ENCODE assay signal across 9 cellular contexts in genomic region chr1:77031101-77031662, GRCh38.
A peak's percentile ranks its signal among the peaks of the same experiment; 100 is the strongest.
DNase-seq lines count a peak whose midpoint lies in the region; ATAC-seq and TF ChIP-seq lines count a peak whose summit lies in the region.
"Had no signal": no experiment of that assay in that cellular context is flagged by ENCODE, and none has a peak within 500 bp of the region (broad histone marks: within the 10 kb centered on the region; RNA-seq: fewer than 3 reads in every experiment).

No MANE protein-coding gene starts in this region.

- no peak overlapping the region for H3K4me3 ChIP-seq in AG04450 (ENCODE audit: low read depth, low read length)
- H3K4me3 ChIP-seq in fibroblast of mammary gland (ENCODE audit: control insufficient read depth, low read depth, low read length) = no peak overlapping the region
- no peak overlapping the region for H3K4me3 ChIP-seq in heart left ventricle

- WGBS in heart left ventricle, 4 donors = 38 to 40% (median 39%) methylated on average over 3 of the region's 3 CpGs

- no peaks in the 10 kb centered on the region for H3K4me1 ChIP-seq in heart left ventricle

- TF ChIP-seq CTCF in AG04450 (IDR thresholded peaks at IDR 0.05; ENCODE audit: low read depth, low read length) (0 out of 2 replicates have a peak, but pooled peaks have one; percentile 5), fibroblast of mammary gland (conservative IDR thresholded peaks at IDR 0.05; ENCODE audit: control insufficient read depth, insufficient read depth, low read depth, low read length) (peak; percentile 39), heart left ventricle (IDR thresholded peaks at IDR 0.05) (no peak)

- ATAC-seq in heart left ventricle = no peak
- ATAC-seq in activated CD4-positive, CD25-positive, alpha-beta regulatory T cell treated with anti-CD3 and anti-CD28 coated beads, Interleukin-2, amount 50 U/mL, for 24 hours = no peak
- ATAC-seq: left colon had no signal

- CTCF ChIA-PET in AG04450 (lab: Charles Lee) = no interaction called here

- no peak overlapping the region for H3K27ac ChIP-seq in AG04450 (ENCODE audit: low read depth, low read length)
- H3K27ac ChIP-seq in heart left ventricle = no peak overlapping the region

- H3K36me3 ChIP-seq in heart left ventricle = no peaks in the 10 kb centered on the region

- POLR2A ChIA-PET in AG04450 (lab: Yijun Ruan, JAX) = no interaction called here

- TF ChIP-seq POLR2A in heart left ventricle (IDR thresholded peaks at IDR 0.05) = no peak

- intact Hi-C loops in heart left ventricle (cut with DNase I) = no loop called here

- H3K9me3 ChIP-seq in AG04450 (ENCODE audit: control insufficient read depth, insufficient read depth, low read length) (no peaks in the 10 kb centered on the region), heart left ventricle (no peaks in the 10 kb centered on the region)

- peaks cover 22% of the 10 kb centered on the region for H3K27me3 ChIP-seq in AG04450 (ENCODE audit: control insufficient read depth, insufficient read depth, low read length)
- H3K27me3 ChIP-seq in heart left ventricle = peaks cover 0 to 10% (median 0%) of the 10 kb centered on the region in 9 donors

- DNase-seq in AG04450 (ENCODE audit: low read depth, low spot score) (peak; percentile 24), HK-2 (ENCODE audit: unreplicated experiment) (peak; percentile 7), NCI-H774 (lab: John Stamatoyannopoulos, UW) (peak; percentile 97), fibroblast of mammary gland (ENCODE audit: low read depth) (peak; percentile 86), cerebellar cortex (ENCODE audit: low spot score) (no peak), heart left ventricle (no peak), NOMO-1 treated with dmso at 0.1 percent for 144 hours (lab: John Stamatoyannopoulos, UW; ENCODE audit: unreplicated experiment) (no peak)
- DNase-seq: left colon had no signal

Comparison
In these comparisons a context has a peak if more than half of its experiments do, and no peak if none do; other contexts are left out.
1. DNase-seq: peak in AG04450 (single experiment), HK-2 (single experiment), NCI-H774 (single experiment) and fibroblast of mammary gland (single experiment); none in cerebellar cortex (single experiment), heart left ventricle (0 of 5) and NOMO-1 treated with dmso at 0.1 percent for 144 hours (single experiment).
2. CTCF ChIP-seq: peak in AG04450 (single experiment) and fibroblast of mammary gland (single experiment); none in heart left ventricle (0 of 12).